ENCODE assay signal across 9 cellular contexts in the genomic region with DNA sequence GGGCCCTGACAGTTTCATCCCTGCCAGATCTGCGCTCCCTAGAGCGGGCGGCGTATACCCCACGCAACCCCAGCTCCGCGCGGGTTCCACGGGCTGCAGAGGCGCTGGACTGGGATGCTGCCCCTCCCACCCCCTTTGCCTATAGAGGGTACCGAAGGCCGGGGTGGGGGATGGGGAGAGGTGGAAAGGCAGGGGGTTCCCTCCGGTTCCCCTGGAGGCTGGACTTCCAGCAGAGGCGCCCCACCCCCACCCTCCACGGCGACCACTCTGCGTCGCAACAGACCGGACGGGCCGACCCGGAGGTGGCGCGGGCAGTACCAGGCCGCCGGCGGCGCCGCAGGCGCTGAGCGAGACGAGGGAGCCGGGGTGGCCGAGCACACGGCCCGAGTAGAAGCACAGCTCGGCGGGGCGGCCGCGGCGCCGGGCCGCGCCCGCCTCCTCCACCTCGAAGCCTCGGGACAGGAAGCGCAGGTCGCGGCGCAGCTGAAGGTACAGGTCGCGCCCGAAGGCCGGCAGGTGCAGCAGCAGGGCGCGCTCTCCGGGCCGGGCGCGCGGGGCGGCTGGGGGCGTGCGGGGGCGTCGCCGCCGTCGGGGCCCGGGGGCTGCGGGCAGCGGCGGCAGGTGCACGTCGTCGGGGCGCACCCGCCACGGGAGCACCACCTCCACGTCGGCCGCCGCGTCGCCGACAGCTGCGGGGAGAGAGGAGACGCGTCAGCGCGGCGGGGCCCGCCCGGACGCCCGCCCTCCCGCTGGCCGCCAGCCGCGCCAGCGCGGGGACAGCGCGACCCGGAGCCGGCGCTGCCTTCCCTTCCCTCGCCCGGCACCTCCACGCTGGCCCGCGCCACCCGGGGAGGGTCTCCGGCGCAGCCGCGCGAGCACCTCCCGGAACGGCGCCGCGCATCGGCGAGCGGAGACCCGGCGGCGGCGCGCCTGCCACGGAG. TPM values are rescaled to one million over a fixed set of nuclear protein-coding genes. Genes with fewer than 3 reads are reported as not detected.
DNase-seq lines count a peak whose midpoint lies in the region; ATAC-seq and TF ChIP-seq lines count a peak whose summit lies in the region.
"Had no signal": no experiment of that assay in that cellular context is flagged by ENCODE, and none has a peak within 500 bp of the region (broad histone marks: within the 10 kb centered on the region; RNA-seq: fewer than 3 reads in every experiment).

No MANE protein-coding gene starts in this region.

- TF ChIP-seq CTCF in lower leg skin (IDR thresholded peaks at IDR 0.05) (no peak), tibial nerve (IDR thresholded peaks at IDR 0.05) (no peak)

- no peaks in the 10 kb centered on the region for H3K79me1 ChIP-seq in mesenchymal stem cell (replicated peaks; ENCODE audit: low read length, poor library complexity, severe bottlenecking)

- H3K23ac ChIP-seq in mesenchymal stem cell (ENCODE audit: low read length in 2 of 2): no peak overlapping the region

- no peak overlapping the region for H2BK5ac ChIP-seq in mesenchymal stem cell (ENCODE audit: low read depth, low read length, poor library complexity, severe bottlenecking)

- no peak overlapping the region for H3K4me2 ChIP-seq in mesenchymal stem cell (ENCODE audit: low read length, poor library complexity, severe bottlenecking)

- H2BK12ac ChIP-seq in mesenchymal stem cell (ENCODE audit: low read length in 2 of 2): no peak overlapping the region

- H2AFZ ChIP-seq in mesenchymal stem cell (ENCODE audit: low read depth, low read length): no peak overlapping the region

- H2AK5ac ChIP-seq in mesenchymal stem cell (ENCODE audit: low read length, severe bottlenecking): no peak overlapping the region

- H3K9ac ChIP-seq in HUES48 (ENCODE audit: low read depth, low read length) (no peak overlapping the region), mesenchymal stem cell (ENCODE audit: low read length) (no peak overlapping the region)

- H3K4me3 ChIP-seq in HUES48 (ENCODE audit: low read depth, low read length) (peak overlapping the region; percentile 72; the same call in 1 of the 2 replicates), lower leg skin (ENCODE audit: low read depth, poor library complexity, severe bottlenecking) (peak overlapping the region; percentile 55), tibial nerve (peak overlapping the region in 3 of 4 donors; percentile 60 to 85 (median 76)), mesenchymal stem cell (ENCODE audit: insufficient read depth in 1 of 2, low read depth in 1 of 2, low read length in 2 of 2) (peak overlapping the region in 1 of 2 experiments; percentile 78)

- no peak overlapping the region for H3K27ac ChIP-seq in HUES48 (ENCODE audit: low read depth, low read length)
- peak overlapping the region in 2 of 4 donors; percentile 51 to 67 for H3K27ac ChIP-seq in tibial nerve
- no peak overlapping the region for H3K27ac ChIP-seq in mesenchymal stem cell (ENCODE audit: low read length, poor library complexity, severe bottlenecking)

- H3K4me1 ChIP-seq in HUES48 (ENCODE audit: control insufficient read depth, insufficient read depth, low read length): peaks cover 12% of the 10 kb centered on the region; the same call in 1 of the 2 replicates
- peaks cover 0 to 24% (median 1%) of the 10 kb centered on the region in 4 donors for H3K4me1 ChIP-seq in tibial nerve
- peaks cover 6% of the 10 kb centered on the region for H3K4me1 ChIP-seq in mesenchymal stem cell (ENCODE audit: control insufficient read depth, insufficient read depth, low read depth, low read length)

- WGBS in lower leg skin, 2 donors: 10 to 60% methylated on average over 11 to 83 of the region's 134 CpGs
- 10 to 44% methylated on average over 13 to 57 of the region's 134 CpGs for WGBS in tibial nerve, 2 donors
- 17% methylated on average over 82 of the region's 134 CpGs for WGBS in mesenchymal stem cell

- no peak overlapping the region for H3K14ac ChIP-seq in mesenchymal stem cell (ENCODE audit: low read length in 2 of 2)

- no peak overlapping the region for H2BK15ac ChIP-seq in mesenchymal stem cell (ENCODE audit: low read depth, poor library complexity, severe bottlenecking)

- peak; percentile 13 for DNase-seq in astrocyte of the hippocampus (ENCODE audit: low read depth, low spot score)
- DNase-seq in lower leg skin (ENCODE audit: low spot score in 2 of 2): peak in 1 of 2 donors; percentile 86
- no peak for DNase-seq in tibial nerve (ENCODE audit: low spot score in 2 of 2)
- no peak for DNase-seq in NCI-H2171 treated with DMSO at 0.1 percent for 48 hours (lab: John Stamatoyannopoulos, UW)
- DNase-seq in NCI-H187 treated with DMSO at 0.1 percent for 48 hours (lab: John Stamatoyannopoulos, UW): no peak
- no peak for DNase-seq in mesenchymal stem cell

- no peak overlapping the region for H3K4ac ChIP-seq in mesenchymal stem cell (ENCODE audit: low read depth in 1 of 2, low read length in 2 of 2)

- intact Hi-C loops in lower leg skin (cut with DNase I; ENCODE audit: low total_unique reads): loop anchor here (2.0 kb wide), 1 partner anchor 412 kb away; no protein-coding TSS in a partner anchor

- H2BK120ac ChIP-seq in mesenchymal stem cell (ENCODE audit: low read depth, low read length): no peak overlapping the region

- no peaks in the 10 kb centered on the region for H3K9me3 ChIP-seq in HUES48 (ENCODE audit: control insufficient read depth, insufficient read depth, low read length)
- no peaks in the 10 kb centered on the region for H3K9me3 ChIP-seq in tibial nerve
- no peaks in the 10 kb centered on the region for H3K9me3 ChIP-seq in mesenchymal stem cell (ENCODE audit: control insufficient read depth, low read length)

- TF ChIP-seq EP300 in tibial nerve (IDR thresholded peaks at IDR 0.05): no peak

- no peak overlapping the region for H3K18ac ChIP-seq in mesenchymal stem cell (ENCODE audit: low read depth in 1 of 2, low read length in 2 of 2)

- H3K36me3 ChIP-seq in HUES48 (ENCODE audit: control insufficient read depth, insufficient read depth, low read length): no peaks in the 10 kb centered on the region
- H3K36me3 ChIP-seq in tibial nerve: no peaks in the 10 kb centered on the region
- H3K36me3 ChIP-seq in mesenchymal stem cell (ENCODE audit: control insufficient read depth in 1 of 2, insufficient read depth in 2 of 2, low read depth in 1 of 2, low read length in 2 of 2): peaks cover 0 to 3% of the 10 kb centered on the region in 2 experiments

- H3K27me3 ChIP-seq in HUES48 (ENCODE audit: control insufficient read depth, insufficient read depth, low read length) (peaks cover 44% of the 10 kb centered on the region), tibial nerve (peaks cover 0 to 6% of the 10 kb centered on the region in 2 donors), mesenchymal stem cell (ENCODE audit: control insufficient read depth in 1 of 2, insufficient read depth in 1 of 2, low read length in 2 of 2) (peaks cover 16 to 63% of the 10 kb centered on the region in 2 experiments)

- ATAC-seq in GM19023 (IDR thresholded peaks at IDR 0.05; ENCODE audit: unreplicated experiment): peak; percentile 9

- H4K8ac ChIP-seq in mesenchymal stem cell (ENCODE audit: low read length): no peak overlapping the region

- TF ChIP-seq POLR2A in lower leg skin (IDR thresholded peaks at IDR 0.05) (no peak), tibial nerve (IDR thresholded peaks at IDR 0.05) (no peak)

- no peak overlapping the region for H4K91ac ChIP-seq in mesenchymal stem cell (ENCODE audit: low read length)

RNA-seq across cellular contexts. Expression of a gene that starts 0.8 kb away (rescaled TPM):
- total RNA-seq in lower leg skin (1 to 10 TPM; 3.5 to 7.8 (median 3.9) TPM), tibial nerve (1 to 10 TPM in 3 of 4 donors, under 1 TPM in 1; 0.66 to 5.5 (median 3.7) TPM)
- polyA plus RNA-seq in mesenchymal stem cell (2013, experiment 1 of 2): 0.06 TPM
- polyA plus RNA-seq in mesenchymal stem cell (2013, experiment 2 of 2): 0.08 TPM
- total RNA-seq: glomerular endothelial cell had no signal
